23 cellular contexts compared by ENCODE assay signal in genomic region chr17:43745541-43745940, GRCh38. TPM values are rescaled to one million over a fixed set of nuclear protein-coding genes. Genes with fewer than 3 reads are reported as not detected.
DNase-seq lines count a peak whose midpoint lies in the region; ATAC-seq, FAIRE-seq and TF ChIP-seq lines count a peak whose summit lies in the region.
"Had no signal": no experiment of that assay in that cellular context is flagged by ENCODE, and none has a peak within 500 bp of the region (broad histone marks: within the 10 kb centered on the region; RNA-seq: fewer than 3 reads in every experiment).

No MANE protein-coding gene starts in this region.

- H2AFZ ChIP-seq in HepG2 (ENCODE audit: low read length) = no peak overlapping the region

- H3K27ac ChIP-seq in liver (ENCODE audit: low read depth in 1 of 2, low read length in 2 of 2) (no peak overlapping the region), HepG2 (ENCODE audit: extremely low read length, insufficient read depth, low read length) (no peak overlapping the region), psoas muscle (no peak overlapping the region), esophagus squamous epithelium (no peak overlapping the region)
- H3K27ac ChIP-seq: breast epithelium had no signal

- peaks cover 0 to 6% (median 0%) of the 10 kb centered on the region in 4 donors for H3K27me3 ChIP-seq in liver (ENCODE audit: control insufficient read depth in 4 of 4, insufficient read depth in 4 of 4, low read length in 3 of 4)
- H3K27me3 ChIP-seq in HepG2 (ENCODE audit: control insufficient read depth in 1 of 2, insufficient read depth in 2 of 2, low read length in 2 of 2) = peaks cover 10 to 70% of the 10 kb centered on the region in 2 experiments; a peak in 4 of 5 replicates
- peaks cover 0 to 39% (median 3%) of the 10 kb centered on the region in 3 donors for H3K27me3 ChIP-seq in psoas muscle (ENCODE audit: insufficient read depth in 3 of 3, low read length in 2 of 3)
- H3K27me3 ChIP-seq in esophagus squamous epithelium = peaks cover 0 to 36% (median 0%) of the 10 kb centered on the region in 4 donors

- TF ChIP-seq RAD21 in liver (IDR thresholded peaks at IDR 0.05) (no peak), HepG2 (CRISPR knock-in tag; IDR thresholded peaks at IDR 0.05) (no peak)

- CTCF ChIA-PET in HepG2 (lab: Yijun Ruan, JAX; ENCODE audit: low intra/inter-chr PET ratio, low total read pairs) = no interaction called here

- DNase-seq in HepG2 (ENCODE audit: low spot score) (no peak), NCI-H82 treated with DMSO at 0.1 percent for 48 hours (lab: John Stamatoyannopoulos, UW; ENCODE audit: unreplicated experiment) (peak; percentile 71), left lobe of liver (ENCODE audit: low spot score) (no peak), posterior vena cava (ENCODE audit: low spot score) (no peak), NCI-H2029 (lab: John Stamatoyannopoulos, UW) (no peak), psoas muscle (no peak), esophagus squamous epithelium (lab: John Stamatoyannopoulos, UW) (no peak)
- DNase-seq: activated CD4-positive, CD25-positive, alpha-beta regulatory T cell; activated CD8-positive, alpha-beta memory T cell treated with anti-CD3 and anti-CD28 coated beads for 24 hours; COR-L47; immature natural killer cell; NCI-H187; NCI-H748 treated with DMSO at 0.1 percent for 48 hours; stimulated activated naive CD8-positive, alpha-beta T cell treated with anti-CD3 and anti-CD28 coated beads, Interleukin-15, Interleukin-2, amounts not matched to agents 100 U/mL and 50 U/mL, for 24 hours had no signal

- H3K4me3 ChIP-seq in liver (ENCODE audit: low read depth in 1 of 3, low read length in 3 of 3) (no peak overlapping the region), HepG2 (replicated peaks in 1 of 3; ENCODE audit: insufficient read depth in 1 of 3, low read depth in 2 of 3, low read length in 3 of 3) (no peak overlapping the region), psoas muscle (no peak overlapping the region), esophagus squamous epithelium (no peak overlapping the region)
- H3K4me3 ChIP-seq: breast epithelium had no signal

- no peak for FAIRE-seq in HepG2 (lab: Jason Lieb, UNC)
- FAIRE-seq: G401.6, GM12891 had no signal

- in situ Hi-C loops in HepG2 (cut with HindIII; ENCODE audit: extremely low pct_ligation_motif_present, low pct_unique_long_range_greater_than_20kb) = no loop called here

- no TSS peak for BruUV-seq in HepG2 (replicated peaks; lab: Mats Ljungman, UMichigan)

- intact Hi-C loops in HepG2 (cut with micrococcal nuclease; ENCODE audit: unreplicated experiment) = no loop called here
- intact Hi-C loops in posterior vena cava (cut with DNase I) = no loop called here
- intact Hi-C loops in psoas muscle (cut with DNase I) = no loop called here
- intact Hi-C loops in esophagus squamous epithelium (cut with DNase I) = no loop called here

- peaks cover 0 to 5% (median 0%) of the 10 kb centered on the region in 4 donors for H3K4me1 ChIP-seq in liver (ENCODE audit: control insufficient read depth in 4 of 4, insufficient read depth in 4 of 4, low read length in 3 of 4)
- H3K4me1 ChIP-seq in HepG2 (ENCODE audit: insufficient read depth, low read length) = no peaks in the 10 kb centered on the region
- no peaks in the 10 kb centered on the region for H3K4me1 ChIP-seq in psoas muscle
- H3K4me1 ChIP-seq in esophagus squamous epithelium = peaks cover 3 to 12% (median 6%) of the 10 kb centered on the region in 3 donors
- H3K4me1 ChIP-seq: breast epithelium had no signal

- TF ChIP-seq CTCF in liver (IDR thresholded peaks at IDR 0.05; ENCODE audit: low read depth, low read length, missing input control) (no peak), HepG2 (CRISPR knock-in tag; IDR thresholded peaks at IDR 0.05) (no peak), psoas muscle (IDR thresholded peaks at IDR 0.05) (no peak), esophagus squamous epithelium (IDR thresholded peaks at IDR 0.05) (no peak)

- H3K36me3 ChIP-seq in liver (ENCODE audit: control insufficient read depth in 4 of 4, insufficient read depth in 3 of 4, low read depth in 1 of 4, low read length in 3 of 4) = no peaks in the 10 kb centered on the region
- no peaks in the 10 kb centered on the region for H3K36me3 ChIP-seq in HepG2 (replicated peaks in 1 of 2; ENCODE audit: control insufficient read depth in 1 of 2, insufficient read depth in 2 of 2, low read length in 2 of 2)
- no peaks in the 10 kb centered on the region for H3K36me3 ChIP-seq in psoas muscle (ENCODE audit: insufficient read depth in 1 of 2, low read depth in 1 of 2)
- no peaks in the 10 kb centered on the region for H3K36me3 ChIP-seq in esophagus squamous epithelium
- H3K36me3 ChIP-seq: breast epithelium had no signal

- no peaks in the 10 kb centered on the region for H3K79me2 ChIP-seq in HepG2 (ENCODE audit: insufficient read depth, low read length)

- TF ChIP-seq POLR2A in HepG2 (IDR thresholded peaks at IDR 0.05; ENCODE audit: insufficient read depth in 1 of 2, low read depth in 2 of 2, low read length in 2 of 2) (no peak), esophagus squamous epithelium (IDR thresholded peaks at IDR 0.05) (no peak)

- POLR2A ChIA-PET in HepG2 (lab: Yijun Ruan, JAX) = interaction anchor here (0.5 kb wide), 1 partner anchor 24 kb away, joined by 5 read pairs; no protein-coding TSS in a partner anchor

- TF ChIP-seq EP300 in HepG2 (IDR thresholded peaks at IDR 0.05; ENCODE audit: low read depth in 2 of 2, low read length in 2 of 2) = no peak
- no peak for TF ChIP-seq EP300 in HepG2 (CRISPR knock-in tag; IDR thresholded peaks at IDR 0.05; ENCODE audit: borderline replicate concordance)

- H3K9me3 ChIP-seq in liver (ENCODE audit: control insufficient read depth in 4 of 4, low read length in 3 of 4) (no peaks in the 10 kb centered on the region), HepG2 (ENCODE audit: low read length) (no peaks in the 10 kb centered on the region), psoas muscle (no peaks in the 10 kb centered on the region), esophagus squamous epithelium (no peaks in the 10 kb centered on the region)
- H3K9me3 ChIP-seq: breast epithelium had no signal

- H3K9ac ChIP-seq in liver (ENCODE audit: low read depth in 1 of 2, low read length in 2 of 2) = no peak overlapping the region
- H3K9ac ChIP-seq in HepG2 (ENCODE audit: insufficient read depth, low read depth, low read length) = no peak overlapping the region

- 20% methylated on average over 6 of the region's 6 CpGs for WGBS in liver
- 44% methylated on average over 6 of the region's 6 CpGs for WGBS in HepG2 (ENCODE audit: low lambda C conversion rate)
- WGBS in psoas muscle, 3 donors = 12 to 25% (median 18%) methylated on average over 6 of the region's 6 CpGs
- 47 to 53% methylated on average over 6 of the region's 6 CpGs for WGBS in esophagus squamous epithelium, 2 donors

- ATAC-seq in HepG2 = no peak
- ATAC-seq in left lobe of liver = peak; percentile 65
- no peak for ATAC-seq in psoas muscle
- ATAC-seq: esophagus mucosa; Panc1; stimulated activated naive CD8-positive, alpha-beta T cell treated with anti-CD3 and anti-CD28 coated beads, Interleukin-15, Interleukin-2, amounts not matched to agents 100 U/mL and 50 U/mL, for 24 hours had no signal

- no peaks in the 10 kb centered on the region for H4K20me1 ChIP-seq in HepG2 (ENCODE audit: insufficient read depth, low read length)

- H3K4me2 ChIP-seq in HepG2 (ENCODE audit: low read depth, low read length) = no peak overlapping the region

RNA-seq across cellular contexts. Expression of gene SOST, which starts 13.1 kb away (rescaled TPM):
- total RNA-seq in liver (not detected), HepG2 (2016; rRNA removed; fragmentation: Illumina TruSeq; extraction: Trizol) (not detected in 2 replicates), left lobe of liver (not detected), posterior vena cava (not detected), psoas muscle (not detected), esophagus squamous epithelium (under 1 TPM in 1 of 4 donors, not detected in 3; 0.49 TPM)
- polyA plus RNA-seq in liver (not detected), HepG2 (2011; rRNA removed) (not detected in 2 replicates), psoas muscle (not detected)
- not detected in 2 replicates for total RNA-seq in HepG2 (2016; cell fraction: cytosol; rRNA removed; fragmentation: Illumina TruSeq; extraction: Trizol; ENCODE audit: low read depth)
- total RNA-seq in HepG2 (2016; cell fraction: insoluble cytoplasmic fraction; rRNA removed; fragmentation: Illumina TruSeq; extraction: Trizol) = not detected in 2 replicates
- not detected in 2 replicates for total RNA-seq in HepG2 (2016; cell fraction: membrane; rRNA removed; fragmentation: Illumina TruSeq; extraction: Trizol)
- not detected in 2 replicates for total RNA-seq in HepG2 (2016; cell fraction: nucleus; rRNA removed; fragmentation: Illumina TruSeq; extraction: Trizol)
- polyA plus RNA-seq in HepG2 (2011; cell fraction: cytosol; rRNA removed) = not detected in 2 replicates
- polyA plus RNA-seq in HepG2 (2011; cell fraction: nucleus; rRNA removed) = not detected in 2 replicates
- polyA plus RNA-seq in HepG2 (2012) = not detected in 2 replicates
- not detected in 2 replicates for polyA plus RNA-seq in HepG2 (2016; cell fraction: cytosol; fragmentation: Illumina TruSeq; extraction: Trizol; ENCODE audit: low read depth)
- polyA plus RNA-seq in HepG2 (2016; cell fraction: insoluble cytoplasmic fraction; fragmentation: Illumina TruSeq; extraction: Trizol; ENCODE audit: low read depth) = not detected in 2 replicates
- polyA plus RNA-seq in HepG2 (2016; cell fraction: membrane; fragmentation: Illumina TruSeq; extraction: Trizol; ENCODE audit: low read depth) = not detected in 2 replicates
- polyA plus RNA-seq in HepG2 (2016; cell fraction: nucleus; fragmentation: Illumina TruSeq; extraction: Trizol; ENCODE audit: insufficient read depth, low read depth) = not detected in 2 replicates
- not detected in 2 replicates for polyA minus RNA-seq in HepG2 (2011; rRNA and poly(A)+ RNA removed; ENCODE audit: low replicate concordance)
- not detected in 2 replicates for polyA minus RNA-seq in HepG2 (2011; cell fraction: cytosol; rRNA and poly(A)+ RNA removed)
- not detected in 2 replicates for polyA minus RNA-seq in HepG2 (2011; cell fraction: nucleus; rRNA and poly(A)+ RNA removed)
- total RNA-seq: activated T-helper 1 cell treated with anti-CD3 and anti-CD28 coated beads, Interleukin-12 subunit alpha, Interleukin-12 subunit beta, Interleukin-2, Interleukin-4 antibody, amounts not matched to agents 30 ng/mL and 10 ng/mL and 1 ng/mL, durations not matched to agents 14 hours and 24 hours and 36 hours; breast epithelium; dermis microvascular lymphatic vessel endothelial cell; esophagus mucosa; glomerular endothelial cell had no signal

RNA-seq across cellular contexts. Expression of gene DUSP3, which starts 33.2 kb away (rescaled TPM):
- 100 to 1,000 TPM in 1 of 2 donors, 10 to 100 TPM in 1; 30.4 to 104 TPM for total RNA-seq in liver
- 10 to 100 TPM; 59.8 to 61.8 TPM for polyA plus RNA-seq in liver
- 60.0 and 73.6 TPM in 2 replicates for total RNA-seq in HepG2 (2016; rRNA removed; fragmentation: Illumina TruSeq; extraction: Trizol)
- 23.0 and 23.3 TPM in 2 replicates for total RNA-seq in HepG2 (2016; cell fraction: cytosol; rRNA removed; fragmentation: Illumina TruSeq; extraction: Trizol; ENCODE audit: low read depth)
- 59.0 and 65.1 TPM in 2 replicates for total RNA-seq in HepG2 (2016; cell fraction: insoluble cytoplasmic fraction; rRNA removed; fragmentation: Illumina TruSeq; extraction: Trizol)
- total RNA-seq in HepG2 (2016; cell fraction: membrane; rRNA removed; fragmentation: Illumina TruSeq; extraction: Trizol) = 67.6 and 70.6 TPM in 2 replicates
- 43.1 and 45.5 TPM in 2 replicates for total RNA-seq in HepG2 (2016; cell fraction: nucleus; rRNA removed; fragmentation: Illumina TruSeq; extraction: Trizol)
- 71.5 and 77.4 TPM in 2 replicates for polyA plus RNA-seq in HepG2 (2011; rRNA removed)
- polyA plus RNA-seq in HepG2 (2011; cell fraction: cytosol; rRNA removed) = 62.0 and 65.1 TPM in 2 replicates
- 124 and 143 TPM in 2 replicates for polyA plus RNA-seq in HepG2 (2011; cell fraction: nucleus; rRNA removed)
- 44.3 and 55.5 TPM in 2 replicates for polyA plus RNA-seq in HepG2 (2012)
- 24.0 and 28.0 TPM in 2 replicates for polyA plus RNA-seq in HepG2 (2016; cell fraction: cytosol; fragmentation: Illumina TruSeq; extraction: Trizol; ENCODE audit: low read depth)
- polyA plus RNA-seq in HepG2 (2016; cell fraction: insoluble cytoplasmic fraction; fragmentation: Illumina TruSeq; extraction: Trizol; ENCODE audit: low read depth) = 87.5 and 94.5 TPM in 2 replicates
- 57.3 and 59.6 TPM in 2 replicates for polyA plus RNA-seq in HepG2 (2016; cell fraction: membrane; fragmentation: Illumina TruSeq; extraction: Trizol; ENCODE audit: low read depth)
- 64.9 and 69.6 TPM in 2 replicates for polyA plus RNA-seq in HepG2 (2016; cell fraction: nucleus; fragmentation: Illumina TruSeq; extraction: Trizol; ENCODE audit: insufficient read depth, low read depth)
- polyA minus RNA-seq in HepG2 (2011; rRNA and poly(A)+ RNA removed; ENCODE audit: low replicate concordance) = 62.1 and 126 TPM in 2 replicates
- 57.0 and 66.2 TPM in 2 replicates for polyA minus RNA-seq in HepG2 (2011; cell fraction: cytosol; rRNA and poly(A)+ RNA removed)
- polyA minus RNA-seq in HepG2 (2011; cell fraction: nucleus; rRNA and poly(A)+ RNA removed) = 75.8 and 87.4 TPM in 2 replicates
- 79.4 TPM for total RNA-seq in left lobe of liver
- 100 to 1,000 TPM; 169 to 172 TPM for total RNA-seq in posterior vena cava
- total RNA-seq in psoas muscle = 100 to 1,000 TPM; 191 to 253 (median 209) TPM
- polyA plus RNA-seq in psoas muscle = 100 to 1,000 TPM in 2 of 3 donors, 10 to 100 TPM in 1; 90.1 to 250 (median 170) TPM
- total RNA-seq in esophagus squamous epithelium = 10 to 100 TPM; 33.7 to 58.4 (median 36.8) TPM

RNA-seq across cellular contexts. Expression of gene CFAP97D1, which starts 34.7 kb away (rescaled TPM):
- under 1 TPM in 1 of 2 donors, not detected in 1; 0.08 TPM for total RNA-seq in liver
- not detected for polyA plus RNA-seq in liver
- total RNA-seq in HepG2 (2016; rRNA removed; fragmentation: Illumina TruSeq; extraction: Trizol) = 0.02 TPM in 1 of 2 replicates, not detected in the other
- not detected in 2 replicates for total RNA-seq in HepG2 (2016; cell fraction: cytosol; rRNA removed; fragmentation: Illumina TruSeq; extraction: Trizol; ENCODE audit: low read depth)
- total RNA-seq in HepG2 (2016; cell fraction: insoluble cytoplasmic fraction; rRNA removed; fragmentation: Illumina TruSeq; extraction: Trizol) = not detected in 2 replicates
- total RNA-seq in HepG2 (2016; cell fraction: membrane; rRNA removed; fragmentation: Illumina TruSeq; extraction: Trizol) = 0.03 TPM in 1 of 2 replicates, not detected in the other
- total RNA-seq in HepG2 (2016; cell fraction: nucleus; rRNA removed; fragmentation: Illumina TruSeq; extraction: Trizol) = not detected in 2 replicates
- not detected in 2 replicates for polyA plus RNA-seq in HepG2 (2011; rRNA removed)
- 0.01 TPM in 1 of 2 replicates, not detected in the other for polyA plus RNA-seq in HepG2 (2011; cell fraction: cytosol; rRNA removed)
- not detected in 2 replicates for polyA plus RNA-seq in HepG2 (2011; cell fraction: nucleus; rRNA removed)
- not detected in 2 replicates for polyA plus RNA-seq in HepG2 (2012)
- polyA plus RNA-seq in HepG2 (2016; cell fraction: cytosol; fragmentation: Illumina TruSeq; extraction: Trizol; ENCODE audit: low read depth) = not detected in 2 replicates
- not detected in 2 replicates for polyA plus RNA-seq in HepG2 (2016; cell fraction: insoluble cytoplasmic fraction; fragmentation: Illumina TruSeq; extraction: Trizol; ENCODE audit: low read depth)
- polyA plus RNA-seq in HepG2 (2016; cell fraction: membrane; fragmentation: Illumina TruSeq; extraction: Trizol; ENCODE audit: low read depth) = not detected in 2 replicates
- not detected in 2 replicates for polyA plus RNA-seq in HepG2 (2016; cell fraction: nucleus; fragmentation: Illumina TruSeq; extraction: Trizol; ENCODE audit: insufficient read depth, low read depth)
- not detected in 2 replicates for polyA minus RNA-seq in HepG2 (2011; rRNA and poly(A)+ RNA removed; ENCODE audit: low replicate concordance)
- polyA minus RNA-seq in HepG2 (2011; cell fraction: cytosol; rRNA and poly(A)+ RNA removed) = not detected in 2 replicates
- 0.13 TPM in 1 of 2 replicates, not detected in the other for polyA minus RNA-seq in HepG2 (2011; cell fraction: nucleus; rRNA and poly(A)+ RNA removed)
- total RNA-seq in left lobe of liver = not detected
- total RNA-seq in posterior vena cava = not detected
- total RNA-seq in psoas muscle = not detected
- polyA plus RNA-seq in psoas muscle = under 1 TPM in 2 of 3 donors, not detected in 1; 0.01 to 0.17 TPM
- total RNA-seq in esophagus squamous epithelium = under 1 TPM in 1 of 4 donors, not detected in 3; 0.13 TPM
- total RNA-seq: activated T-helper 1 cell treated with anti-CD3 and anti-CD28 coated beads, Interleukin-12 subunit alpha, Interleukin-12 subunit beta, Interleukin-2, Interleukin-4 antibody, amounts not matched to agents 30 ng/mL and 10 ng/mL and 1 ng/mL, durations not matched to agents 14 hours and 24 hours and 36 hours; dermis microvascular lymphatic vessel endothelial cell; esophagus mucosa; glomerular endothelial cell had no signal
- polyA plus RNA-seq: immature natural killer cell had no signal
